In genomic region chr6:150377211-150377781, GRCh38 we compare ENCODE assay signal across 12 cellular contexts. TPM values are rescaled to one million over a fixed set of nuclear protein-coding genes. Genes with fewer than 3 reads are reported as not detected.
DNase-seq lines count a peak whose midpoint lies in the region; ATAC-seq and TF ChIP-seq lines count a peak whose summit lies in the region.
"Had no signal": no experiment of that assay in that cellular context is flagged by ENCODE, and none has a peak within 500 bp of the region (broad histone marks: within the 10 kb centered on the region; RNA-seq: fewer than 3 reads in every experiment).

No MANE protein-coding gene starts in this region.

- H3K4me3 Mint-ChIP-seq in CD4-positive, alpha-beta T cell, result no peak overlapping the region
- H3K4me3 Mint-ChIP-seq in chondrocyte (ENCODE audit: unreplicated experiment), result no peak overlapping the region
- H3K4me3 Mint-ChIP-seq: T-helper 1 cell treated with Interleukin-12 subunit alpha and Interleukin-12 subunit beta and Interleukin-4 antibody, amounts not matched to agents 30 μg/mL and 1 μg/mL, for 36 hours had no signal

- H2BK15ac ChIP-seq in neuronal stem cell (ENCODE audit: low read length), result no peak overlapping the region

- no peak overlapping the region for H3K14ac ChIP-seq in neuronal stem cell (ENCODE audit: low read length)

- H3K4me1 Mint-ChIP-seq in CD4-positive, alpha-beta T cell (ENCODE audit: low read depth), result no peaks in the 10 kb centered on the region
- H3K4me1 Mint-ChIP-seq in chondrocyte (ENCODE audit: low read depth), result peaks cover 11% of the 10 kb centered on the region

- H3K4me3 ChIP-seq in SJCRH30 (no peak overlapping the region), right cardiac atrium (ENCODE audit: low read length) (no peak overlapping the region), neuronal stem cell (ENCODE audit: low read length in 2 of 2) (no peak overlapping the region)

- no peaks in the 10 kb centered on the region for H3K36me3 Mint-ChIP-seq in CD4-positive, alpha-beta T cell (ENCODE audit: low read depth)
- no peaks in the 10 kb centered on the region for H3K36me3 Mint-ChIP-seq in chondrocyte (ENCODE audit: low read depth)

- peaks cover 17% of the 10 kb centered on the region for H3K27me3 Mint-ChIP-seq in CD4-positive, alpha-beta T cell
- H3K27me3 Mint-ChIP-seq in chondrocyte (ENCODE audit: low read depth), result peaks cover 10% of the 10 kb centered on the region

- H4K8ac ChIP-seq in neuronal stem cell (ENCODE audit: low read depth, low read length), result no peak overlapping the region

- H2BK120ac ChIP-seq in neuronal stem cell (ENCODE audit: low read depth, low read length), result no peak overlapping the region

- no peak overlapping the region for H3K18ac ChIP-seq in neuronal stem cell (ENCODE audit: low read length)

- no peak overlapping the region for H2AK5ac ChIP-seq in neuronal stem cell (ENCODE audit: low read depth, low read length)

- POLR2A ChIA-PET in CD4-positive, alpha-beta T cell (lab: Charles Lee), result no interaction called here

- H3K4me2 ChIP-seq in neuronal stem cell (ENCODE audit: insufficient read depth, low read length, poor library complexity, severe bottlenecking), result no peak overlapping the region

- no peak overlapping the region for H3K4ac ChIP-seq in neuronal stem cell (ENCODE audit: low read length)

- H3K23ac ChIP-seq in neuronal stem cell (ENCODE audit: low read depth, low read length, poor library complexity), result no peak overlapping the region

- no peak overlapping the region for H2BK12ac ChIP-seq in neuronal stem cell (ENCODE audit: low read length)

- no peaks in the 10 kb centered on the region for H3K27me3 ChIP-seq in SJCRH30
- H3K27me3 ChIP-seq in right cardiac atrium (ENCODE audit: control insufficient read depth, insufficient read depth), result no peaks in the 10 kb centered on the region
- peaks cover 0 to 24% (median 0%) of the 10 kb centered on the region in 3 experiments for H3K27me3 ChIP-seq in neuronal stem cell (ENCODE audit: control insufficient read depth in 3 of 3, insufficient read depth in 3 of 3, low read depth in 1 of 3, low read length in 3 of 3)
- no peaks in the 10 kb centered on the region for H3K27me3 ChIP-seq in CD4-positive, alpha-beta T cell (ENCODE audit: control insufficient read depth, insufficient read depth, low read length)

- H3K9ac ChIP-seq in neuronal stem cell (ENCODE audit: low read depth, low read length, poor library complexity), result no peak overlapping the region

- H2BK5ac ChIP-seq in neuronal stem cell (ENCODE audit: low read length), result no peak overlapping the region

- peak; percentile 65 to 66 for ATAC-seq in right cardiac atrium
- no peak for ATAC-seq in CD4-positive, alpha-beta T cell (ENCODE audit: poor library complexity)

- no peak overlapping the region for H4K91ac ChIP-seq in neuronal stem cell (ENCODE audit: low read depth, low read length, poor library complexity)

- intact Hi-C loops in right cardiac atrium (cut with DNase I), result no loop called here
- intact Hi-C loops in CD4-positive, alpha-beta T cell (cut with DNase I, micrococcal nuclease), result no loop called here

- H2AFZ ChIP-seq in neuronal stem cell (ENCODE audit: low read length), result peak overlapping the region; percentile 45

- CTCF ChIA-PET in CD4-positive, alpha-beta T cell (lab: Charles Lee), result no interaction called here

- no peaks in the 10 kb centered on the region for H3K36me3 ChIP-seq in SJCRH30
- no peaks in the 10 kb centered on the region for H3K36me3 ChIP-seq in neuronal stem cell (replicated peaks in 1 of 2; ENCODE audit: control insufficient read depth in 2 of 2, insufficient read depth in 2 of 2, low read length in 2 of 2)

- 17% methylated on average over 4 of the region's 4 CpGs for WGBS in right cardiac atrium
- no CpG with 5 or more reads among the region's 4 CpGs for WGBS in neuronal stem cell (ENCODE audit: extremely low coverage in 2 of 2, insufficient read length in 2 of 2, insufficient replicate concordance in 1 of 2), 2 donors

- H3K9me3 ChIP-seq in SJCRH30 (replicated peaks) (no peaks in the 10 kb centered on the region), right cardiac atrium (ENCODE audit: control insufficient read depth, low read length) (no peaks in the 10 kb centered on the region), neuronal stem cell (replicated peaks in 1 of 2; ENCODE audit: control insufficient read depth in 2 of 2, insufficient read depth in 1 of 2, low read depth in 1 of 2, low read length in 2 of 2) (no peaks in the 10 kb centered on the region)
- no peaks in the 10 kb centered on the region for H3K9me3 ChIP-seq in CD4-positive, alpha-beta T cell (ENCODE audit: control insufficient read depth, low read length)

- no peaks in the 10 kb centered on the region for H3K9me3 Mint-ChIP-seq in CD4-positive, alpha-beta T cell
- H3K9me3 Mint-ChIP-seq in chondrocyte (ENCODE audit: low read depth), result no peaks in the 10 kb centered on the region
- H3K9me3 Mint-ChIP-seq: T-helper 1 cell treated with Interleukin-12 subunit alpha and Interleukin-12 subunit beta and Interleukin-4 antibody, amounts not matched to agents 30 μg/mL and 1 μg/mL, for 36 hours had no signal

- no peak overlapping the region for H3K27ac ChIP-seq in SJCRH30
- H3K27ac ChIP-seq in right cardiac atrium (ENCODE audit: low read length), result no peak overlapping the region
- no peak overlapping the region for H3K27ac ChIP-seq in neuronal stem cell (replicated peaks; ENCODE audit: low read length)
- H3K27ac ChIP-seq in CD4-positive, alpha-beta T cell (ENCODE audit: low read depth, low read length), result no peak overlapping the region

- DNase-seq in DMS79 treated with DMSO at 0.1 percent for 48 hours (lab: John Stamatoyannopoulos, UW) (peak; percentile 94), SJCRH30 (peak; percentile 82 to 86), right cardiac atrium (peak in 1 of 3 donors; percentile 52), neuronal stem cell (ENCODE audit: low spot score) (peak; percentile 17), chondrocyte (ENCODE audit: low spot score) (no peak), NCI-H446 treated with DMSO at 0.1 percent for 48 hours (lab: John Stamatoyannopoulos, UW) (no peak), HUDEP-2 (lab: John Stamatoyannopoulos, UW; ENCODE audit: unreplicated experiment in 76 of 76) (no peak)
- no peak for DNase-seq in CD4-positive, alpha-beta T cell
- DNase-seq: activated CD4-positive, alpha-beta T cell treated with anti-CD3 and anti-CD28 coated beads, Interleukin-2, amount 50 U/mL, for 48 hours; Karpas-422; NCI-H2171 had no signal

- no peaks in the 10 kb centered on the region for H3K79me1 ChIP-seq in neuronal stem cell (ENCODE audit: low read depth, low read length)

- TF ChIP-seq CTCF in CD4-positive, alpha-beta T cell (IDR thresholded peaks at IDR 0.05), result no peak
- TF ChIP-seq CTCF in chondrocyte (IDR thresholded peaks at IDR 0.05), result no peak

- no peak overlapping the region for H3K27ac Mint-ChIP-seq in CD4-positive, alpha-beta T cell
- H3K27ac Mint-ChIP-seq in chondrocyte (ENCODE audit: unreplicated experiment), result no peak overlapping the region
- H3K27ac Mint-ChIP-seq: T-helper 1 cell treated with Interleukin-12 subunit alpha and Interleukin-12 subunit beta and Interleukin-4 antibody, amounts not matched to agents 30 μg/mL and 1 μg/mL, for 36 hours had no signal

- peaks cover 26% of the 10 kb centered on the region for H3K4me1 ChIP-seq in SJCRH30
- H3K4me1 ChIP-seq in right cardiac atrium (ENCODE audit: control insufficient read depth, insufficient read depth, low read length), result peaks cover 6% of the 10 kb centered on the region
- H3K4me1 ChIP-seq in neuronal stem cell (ENCODE audit: control insufficient read depth in 2 of 2, insufficient read depth in 1 of 2, low read depth in 1 of 2, low read length in 2 of 2), result peaks cover 4 to 6% of the 10 kb centered on the region in 2 donors

RNA-seq across cellular contexts. Expression of gene IYD, which starts 8.5 kb away (rescaled TPM):
- total RNA-seq in SJCRH30 (2014; rRNA removed; shearing (Covaris generic)), result not detected in 2 replicates
- total RNA-seq in right cardiac atrium (not detected), chondrocyte (not detected in 3 replicates)
- not detected for polyA plus RNA-seq in right cardiac atrium
- not detected for polyA plus RNA-seq in neuronal stem cell (2013, experiment 1 of 2)
- not detected for polyA plus RNA-seq in neuronal stem cell (2013, experiment 2 of 2)
- total RNA-seq in CD4-positive, alpha-beta T cell, result not detected

Comparison
In these comparisons a context has a peak if more than half of its experiments do, and no peak if none do; other contexts are left out.
1. DNase-seq: peak in DMS79 treated with DMSO at 0.1 percent for 48 hours (single experiment), SJCRH30 (2 of 2) and neuronal stem cell (single experiment); none in CD4-positive, alpha-beta T cell (0 of 10), chondrocyte (single experiment), NCI-H446 treated with DMSO at 0.1 percent for 48 hours (single experiment) and HUDEP-2 (0 of 76).